In genomic region chr5:180352976-180353225, GRCh38 we compare ENCODE assay signal across 8 cellular contexts. TPM values are rescaled to one million over a fixed set of nuclear protein-coding genes. Genes with fewer than 3 reads are reported as not detected.
DNase-seq lines count a peak whose midpoint lies in the region; ATAC-seq and TF ChIP-seq lines count a peak whose summit lies in the region.

No MANE protein-coding gene starts in this region.

- TF ChIP-seq POLR2A in lower leg skin (IDR thresholded peaks at IDR 0.05): no peak
- TF ChIP-seq POLR2A in uterus (IDR thresholded peaks at IDR 0.05): no peak

- no peaks in the 10 kb centered on the region for H3K36me3 ChIP-seq in A673 (ENCODE audit: insufficient read depth, low read length, poor library complexity, severe bottlenecking)
- no peaks in the 10 kb centered on the region for H3K36me3 ChIP-seq in uterus

- H3K4me1 ChIP-seq in A673 (ENCODE audit: insufficient read depth, low read length, poor library complexity, severe bottlenecking): peaks cover 5% of the 10 kb centered on the region
- peaks cover 0 to 7% of the 10 kb centered on the region in 2 donors for H3K4me1 ChIP-seq in uterus

- CTCF ChIA-PET in A673 (lab: Charles Lee): interaction anchor here (0.7 kb wide), 1 partner anchor 24 kb away, joined by 3 read pairs; no protein-coding TSS in a partner anchor
- CTCF ChIA-PET in WTC11 (lab: Charles Lee): interaction anchor here (0.6 to 2.9 kb wide), 4 partner anchors 19 to 60 kb away, joined by 3 to 18 read pairs (median 5); no protein-coding TSS in a partner anchor

- H3K27ac ChIP-seq in A673 (ENCODE audit: low read depth, low read length, poor library complexity, severe bottlenecking): no peak overlapping the region
- H3K27ac ChIP-seq in uterus: peak overlapping the region; percentile 71 to 90

- 0% methylated on average over 2 of the region's 33 CpGs; no CpG with 5 or more reads in 1 of the 2 donors for WGBS in lower leg skin, 2 donors

- H3K4me1 Mint-ChIP-seq in WTC11: peaks cover 46% of the 10 kb centered on the region
- peaks cover 6% of the 10 kb centered on the region for H3K4me1 Mint-ChIP-seq in type B pancreatic cell (ENCODE audit: unreplicated experiment)

- H3K36me3 Mint-ChIP-seq in WTC11: peaks cover 27% of the 10 kb centered on the region
- no peaks in the 10 kb centered on the region for H3K36me3 Mint-ChIP-seq in type B pancreatic cell

- H3K9me3 Mint-ChIP-seq in WTC11 (no peaks in the 10 kb centered on the region), type B pancreatic cell (no peaks in the 10 kb centered on the region)

- POLR2A ChIA-PET in A673 (lab: Charles Lee; ENCODE audit: low non-redundant PET) (no interaction called here), WTC11 (lab: Charles Lee) (interaction anchor here (2.0 kb wide), 1 partner anchor 21 kb away, joined by 8 read pairs; no protein-coding TSS in a partner anchor)

- H3K27me3 ChIP-seq in A673 (replicated peaks; ENCODE audit: insufficient read depth, low read depth, low read length, poor library complexity): peaks cover 25% of the 10 kb centered on the region
- H3K27me3 ChIP-seq in uterus: no peaks in the 10 kb centered on the region

- TF ChIP-seq CTCF in A673 (conservative IDR thresholded peaks at IDR 0.05; ENCODE audit: low read depth, low read length) (no peak), WTC11 (IDR thresholded peaks at IDR 0.05) (no peak), lower leg skin (IDR thresholded peaks at IDR 0.05) (no peak), uterus (IDR thresholded peaks at IDR 0.05) (peak in 1 of 4 experiments; percentile 16), type B pancreatic cell (conservative IDR thresholded peaks at IDR 0.05) (no peak)

- BruUV-seq in A673 (replicated peaks; lab: Mats Ljungman, UMichigan): no TSS peak

- H3K4me3 ChIP-seq in A673 (ENCODE audit: low read depth, low read length, poor library complexity, severe bottlenecking) (peak overlapping the region; percentile 55), lower leg skin (ENCODE audit: low read depth, poor library complexity, severe bottlenecking) (peak overlapping the region; percentile 41), uterus (peak overlapping the region; percentile 72 to 78)

- DNase-seq in A673 (ENCODE audit: low spot score) (no peak), WTC11 (ENCODE audit: low spot score) (no peak), lower leg skin (ENCODE audit: low spot score in 2 of 2) (no peak), uterus (no peak), NCI-H774 (lab: John Stamatoyannopoulos, UW) (no peak), type B pancreatic cell (ENCODE audit: extremely low spot score, unreplicated experiment) (no peak)
- no peak for DNase-seq in activated naive CD4-positive, alpha-beta T cell treated with anti-CD3 and anti-CD28 coated beads, Interleukin-2, amount 50 U/mL, for 16 hours

- peaks cover 25% of the 10 kb centered on the region for H3K27me3 Mint-ChIP-seq in WTC11 (ENCODE audit: low read depth)
- peaks cover 56% of the 10 kb centered on the region for H3K27me3 Mint-ChIP-seq in type B pancreatic cell

- H3K4me3 Mint-ChIP-seq in WTC11 (peak overlapping the region; percentile 55; the same call in 1 of the 2 replicates), type B pancreatic cell (no peak overlapping the region)

- no peaks in the 10 kb centered on the region for H3K9me3 ChIP-seq in A673 (ENCODE audit: low read depth, low read length, poor library complexity, severe bottlenecking)
- H3K9me3 ChIP-seq in uterus: no peaks in the 10 kb centered on the region

- ATAC-seq in GM21786 (IDR thresholded peaks at IDR 0.05; ENCODE audit: unreplicated experiment) (peak; percentile 20), WTC11 (peak; percentile 5)

- H3K27ac Mint-ChIP-seq in WTC11 (no peak overlapping the region), type B pancreatic cell (no peak overlapping the region)

- intact Hi-C loops in A673 (cut with micrococcal nuclease; ENCODE audit: unreplicated experiment): loop anchor here (5.0 kb wide), 1 partner anchor 139 kb away; the partner anchor contains the start of gene CNOT6
- intact Hi-C loops in lower leg skin (cut with DNase I; ENCODE audit: low total_unique reads): no loop called here
- intact Hi-C loops in uterus (cut with DNase I; ENCODE audit: low total_unique reads): no loop called here

TF ChIP-seq in WTC11, 78 proteins besides CTCF, POLR2A, EP300 and RAD21:
- TF ChIP-seq NFATC4 (CRISPR knock-in tag; IDR thresholded peaks at IDR 0.05): no peak
- no peak for TF ChIP-seq RORB (CRISPR knock-in tag; IDR thresholded peaks at IDR 0.05)
- TF ChIP-seq IRF1 (CRISPR knock-in tag; IDR thresholded peaks at IDR 0.05): no peak
- no peak for TF ChIP-seq ZNF671 (CRISPR knock-in tag; IDR thresholded peaks at IDR 0.05)
- TF ChIP-seq MYBL2 (CRISPR knock-in tag; IDR thresholded peaks at IDR 0.05): no peak
- no peak for TF ChIP-seq ETV6 (CRISPR knock-in tag; IDR thresholded peaks at IDR 0.05)
- TF ChIP-seq ZNF396 (CRISPR knock-in tag; IDR thresholded peaks at IDR 0.05; ENCODE audit: borderline replicate concordance): no peak
- TF ChIP-seq IRF2 (CRISPR knock-in tag; IDR thresholded peaks at IDR 0.05; ENCODE audit: borderline replicate concordance, low read depth): no peak
- TF ChIP-seq ZBTB43 (CRISPR knock-in tag; IDR thresholded peaks at IDR 0.05): no peak
- TF ChIP-seq ZNF281 (CRISPR knock-in tag; IDR thresholded peaks at IDR 0.05): no peak

RNA-seq across cellular contexts. Expression of gene GFPT2, which starts 0.2 kb away (rescaled TPM):
- total RNA-seq in A673 (2021) (0.82 and 1.2 TPM in 2 replicates), WTC11 (2021) (124 to 138 TPM (median 136 TPM) in 3 replicates), lower leg skin (1 to 10 TPM; 2.5 to 8.4 (median 3.8) TPM), uterus (100 to 1,000 TPM in 1 of 4 donors, 10 to 100 TPM in 3; 18.2 to 118 (median 47.8) TPM), type B pancreatic cell (ENCODE audit: low replicate concordance) (1.1 and 17.6 TPM in 2 replicates)
